22 cellular contexts compared by ENCODE assay signal in genomic region chr18:68564961-68565360, GRCh38.
DNase-seq lines count a peak whose midpoint lies in the region; ATAC-seq and TF ChIP-seq lines count a peak whose summit lies in the region.
"Had no signal": no experiment of that assay in that cellular context is flagged by ENCODE, and none has a peak within 500 bp of the region (broad histone marks: within the 10 kb centered on the region; RNA-seq: fewer than 3 reads in every experiment).

No MANE protein-coding gene starts in this region.

- POLR2A ChIA-PET in CD8-positive, alpha-beta T cell (lab: Charles Lee) = no interaction called here

- DNase-seq in AG20443 (ENCODE audit: low spot score) = peak; percentile 16
- peak; percentile 3 for DNase-seq in NCI-H1105 (lab: John Stamatoyannopoulos, UW)
- DNase-seq in amniotic epithelial cell (ENCODE audit: low read depth) = peak; percentile 16
- peak; percentile 50 for DNase-seq in left kidney (ENCODE audit: low read depth, low spot score)
- DNase-seq in erythroblast (lab: John Stamatoyannopoulos, UW) = no peak
- DNase-seq in CD8-positive, alpha-beta T cell = no peak
- DNase-seq in SIG-M5 (lab: John Stamatoyannopoulos, UW) = no peak
- DNase-seq: activated CD4-positive, alpha-beta T cell treated with anti-CD3 and anti-CD28 coated beads for 36 hours; BE2C; cerebellar nuclear complex; effector memory CD4-positive, alpha-beta T cell; esophagus squamous epithelium; GOT3; islet precursor cell; Karpas-422; NCI-H1436; NCI-H446; pancreas; right lobe of liver; stimulated activated naive CD4-positive, alpha-beta T cell had no signal

- H3K4me1 ChIP-seq in CD8-positive, alpha-beta T cell (ENCODE audit: insufficient read depth, low read length) = no peaks in the 10 kb centered on the region
- H3K4me1 ChIP-seq: BE2C, esophagus squamous epithelium, pancreas, right lobe of liver, tibial nerve had no signal

- no peaks in the 10 kb centered on the region for H3K27me3 ChIP-seq in CD8-positive, alpha-beta T cell (ENCODE audit: insufficient read depth, low read length)
- H3K27me3 ChIP-seq: BE2C, esophagus squamous epithelium, pancreas, right lobe of liver, tibial nerve had no signal

- intact Hi-C loops in CD8-positive, alpha-beta T cell (cut with DNase I, micrococcal nuclease) = loop anchor here in 1 of 2 experiments (5.0 kb wide), 1 partner anchor 58 kb away; no protein-coding TSS in a partner anchor

- no peak overlapping the region for H3K27ac ChIP-seq in CD8-positive, alpha-beta T cell (ENCODE audit: low read depth, low read length)
- H3K27ac ChIP-seq: esophagus squamous epithelium, pancreas, right lobe of liver, tibial nerve had no signal

- no peak overlapping the region for H3K27ac Mint-ChIP-seq in CD8-positive, alpha-beta T cell
- H3K27ac Mint-ChIP-seq: activated CD4-positive, alpha-beta T cell treated with anti-CD3 and anti-CD28 coated beads for 36 hours; activated T-helper 2 cell treated with anti-CD3 and anti-CD28 coated beads, Interferon-gamma antibody, Interleukin-2, Interleukin-4, amounts not matched to agents 10 μg/mL and 5 μg/mL and 100 μg/mL, durations not matched to agents 14 hours and 24 hours and 36 hours had no signal

- H3K4me3 ChIP-seq in CD8-positive, alpha-beta T cell (ENCODE audit: low read depth, low read length) = no peak overlapping the region
- H3K4me3 ChIP-seq: esophagus squamous epithelium, pancreas, right lobe of liver, tibial nerve had no signal

- CTCF ChIA-PET in CD8-positive, alpha-beta T cell (lab: Charles Lee) = no interaction called here

- H3K4me3 Mint-ChIP-seq in CD8-positive, alpha-beta T cell = no peak overlapping the region
- H3K4me3 Mint-ChIP-seq: activated CD4-positive, alpha-beta T cell treated with anti-CD3 and anti-CD28 coated beads for 36 hours had no signal

- no peak for TF ChIP-seq POLR2A in erythroblast (IDR thresholded peaks at IDR 0.05; ENCODE audit: low read length)

- no peak for ATAC-seq in CD8-positive, alpha-beta T cell
- ATAC-seq: activated CD4-positive, alpha-beta T cell treated with anti-CD3 and anti-CD28 coated beads for 36 hours; pancreas; right lobe of liver had no signal

- H3K27me3 Mint-ChIP-seq in CD8-positive, alpha-beta T cell (ENCODE audit: low read depth) = peaks cover 2% of the 10 kb centered on the region

- no peaks in the 10 kb centered on the region for H3K9me3 ChIP-seq in CD8-positive, alpha-beta T cell (ENCODE audit: low read length)
- H3K9me3 ChIP-seq: BE2C, esophagus squamous epithelium, pancreas, right lobe of liver, tibial nerve had no signal

- no peaks in the 10 kb centered on the region for H3K4me1 Mint-ChIP-seq in CD8-positive, alpha-beta T cell (ENCODE audit: low read depth)
- H3K4me1 Mint-ChIP-seq: activated CD4-positive, alpha-beta T cell treated with anti-CD3 and anti-CD28 coated beads for 36 hours had no signal

- H3K36me3 Mint-ChIP-seq in CD8-positive, alpha-beta T cell = no peaks in the 10 kb centered on the region

- no peak for TF ChIP-seq CTCF in CD8-positive, alpha-beta T cell (IDR thresholded peaks at IDR 0.05)

- peaks cover 2% of the 10 kb centered on the region for H3K9me3 Mint-ChIP-seq in CD8-positive, alpha-beta T cell
- H3K9me3 Mint-ChIP-seq: activated T-helper 2 cell treated with anti-CD3 and anti-CD28 coated beads, Interferon-gamma antibody, Interleukin-2, Interleukin-4, amounts not matched to agents 10 μg/mL and 5 μg/mL and 100 μg/mL, durations not matched to agents 14 hours and 24 hours and 36 hours had no signal

- no peaks in the 10 kb centered on the region for H3K36me3 ChIP-seq in CD8-positive, alpha-beta T cell (ENCODE audit: insufficient read depth, low read length)
- H3K36me3 ChIP-seq: BE2C, esophagus squamous epithelium, pancreas, right lobe of liver, tibial nerve had no signal

Comparison
In these comparisons a context has a peak if more than half of its experiments do, and no peak if none do; other contexts are left out.
1. DNase-seq: peak in AG20443 (single experiment), NCI-H1105 (single experiment), amniotic epithelial cell (single experiment) and left kidney (single experiment); none in erythroblast (0 of 2), CD8-positive, alpha-beta T cell (0 of 7) and SIG-M5 (single experiment).